Comparison of ENCODE assay signal across 1 cellular context in the genomic region with DNA sequence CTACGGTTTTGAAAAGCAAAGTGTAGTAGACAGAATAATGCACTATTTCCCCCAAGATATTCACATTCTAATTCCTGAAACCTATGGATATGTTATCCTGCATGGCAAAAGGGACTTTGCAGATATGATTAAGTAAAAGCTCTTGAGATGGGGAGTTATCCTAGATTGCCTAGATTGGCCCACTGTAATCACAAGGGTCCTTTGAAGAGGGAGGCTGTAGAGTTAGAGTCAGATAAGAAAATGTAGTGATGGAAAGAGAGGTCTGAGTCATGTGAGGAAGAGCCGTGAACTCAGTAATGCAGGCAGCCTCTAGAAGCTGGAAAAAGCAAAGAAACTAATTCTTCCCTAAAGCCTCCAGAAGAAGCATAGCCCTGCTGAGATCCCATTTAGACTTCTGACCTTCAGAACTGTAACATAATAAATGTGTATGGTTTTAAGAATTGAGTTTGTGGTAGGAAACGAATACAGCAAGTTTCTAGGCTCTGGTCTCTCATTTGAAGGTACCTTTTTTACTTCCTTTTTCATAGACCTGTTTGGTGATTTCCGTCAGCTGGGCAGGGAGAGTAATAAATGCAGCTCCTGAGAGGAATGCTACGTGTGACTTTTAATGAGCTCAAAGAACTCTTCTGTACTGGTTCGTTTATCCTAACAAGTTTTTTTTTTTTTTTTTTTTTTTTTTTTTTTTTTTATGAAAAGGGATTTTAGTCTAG.
A peak's percentile ranks its signal among the peaks of the same experiment; 100 is the strongest.
TF ChIP-seq lines count a peak whose summit lies in the region.

No MANE protein-coding gene starts in this region.

TF ChIP-seq in K562, 482 proteins besides CTCF, POLR2A, EP300 and RAD21 (continued from another document and continues in another):
- TF ChIP-seq, protein P1, sequence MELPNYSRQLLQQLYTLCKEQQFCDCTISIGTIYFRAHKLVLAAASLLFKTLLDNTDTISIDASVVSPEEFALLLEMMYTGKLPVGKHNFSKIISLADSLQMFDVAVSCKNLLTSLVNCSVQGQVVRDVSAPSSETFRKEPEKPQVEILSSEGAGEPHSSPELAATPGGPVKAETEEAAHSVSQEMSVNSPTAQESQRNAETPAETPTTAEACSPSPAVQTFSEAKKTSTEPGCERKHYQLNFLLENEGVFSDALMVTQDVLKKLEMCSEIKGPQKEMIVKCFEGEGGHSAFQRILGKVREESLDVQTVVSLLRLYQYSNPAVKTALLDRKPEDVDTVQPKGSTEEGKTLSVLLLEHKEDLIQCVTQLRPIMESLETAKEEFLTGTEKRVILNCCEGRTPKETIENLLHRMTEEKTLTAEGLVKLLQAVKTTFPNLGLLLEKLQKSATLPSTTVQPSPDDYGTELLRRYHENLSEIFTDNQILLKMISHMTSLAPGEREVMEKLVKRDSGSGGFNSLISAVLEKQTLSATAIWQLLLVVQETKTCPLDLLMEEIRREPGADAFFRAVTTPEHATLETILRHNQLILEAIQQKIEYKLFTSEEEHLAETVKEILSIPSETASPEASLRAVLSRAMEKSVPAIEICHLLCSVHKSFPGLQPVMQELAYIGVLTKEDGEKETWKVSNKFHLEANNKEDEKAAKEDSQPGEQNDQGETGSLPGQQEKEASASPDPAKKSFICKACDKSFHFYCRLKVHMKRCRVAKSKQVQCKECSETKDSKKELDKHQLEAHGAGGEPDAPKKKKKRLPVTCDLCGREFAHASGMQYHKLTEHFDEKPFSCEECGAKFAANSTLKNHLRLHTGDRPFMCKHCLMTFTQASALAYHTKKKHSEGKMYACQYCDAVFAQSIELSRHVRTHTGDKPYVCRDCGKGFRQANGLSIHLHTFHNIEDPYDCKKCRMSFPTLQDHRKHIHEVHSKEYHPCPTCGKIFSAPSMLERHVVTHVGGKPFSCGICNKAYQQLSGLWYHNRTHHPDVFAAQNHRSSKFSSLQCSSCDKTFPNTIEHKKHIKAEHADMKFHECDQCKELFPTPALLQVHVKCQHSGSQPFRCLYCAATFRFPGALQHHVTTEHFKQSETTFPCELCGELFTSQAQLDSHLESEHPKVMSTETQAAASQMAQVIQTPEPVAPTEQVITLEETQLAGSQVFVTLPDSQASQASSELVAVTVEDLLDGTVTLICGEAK (IDR thresholded peaks at IDR 0.05): no peak
- TF ChIP-seq, protein P1 (CRISPR knock-in tag; IDR thresholded peaks at IDR 0.05): no peak
- TF ChIP-seq, protein P2, sequence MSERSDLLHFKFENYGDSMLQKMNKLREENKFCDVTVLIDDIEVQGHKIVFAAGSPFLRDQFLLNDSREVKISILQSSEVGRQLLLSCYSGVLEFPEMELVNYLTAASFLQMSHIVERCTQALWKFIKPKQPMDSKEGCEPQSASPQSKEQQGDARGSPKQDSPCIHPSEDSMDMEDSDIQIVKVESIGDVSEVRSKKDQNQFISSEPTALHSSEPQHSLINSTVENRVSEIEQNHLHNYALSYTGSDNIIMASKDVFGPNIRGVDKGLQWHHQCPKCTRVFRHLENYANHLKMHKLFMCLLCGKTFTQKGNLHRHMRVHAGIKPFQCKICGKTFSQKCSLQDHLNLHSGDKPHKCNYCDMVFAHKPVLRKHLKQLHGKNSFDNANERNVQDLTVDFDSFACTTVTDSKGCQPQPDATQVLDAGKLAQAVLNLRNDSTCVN (CRISPR knock-in tag; IDR thresholded peaks at IDR 0.05): no peak
- no peak for TF ChIP-seq ZBED1 (IDR thresholded peaks at IDR 0.05)
- TF ChIP-seq ZNF76 (CRISPR knock-in tag; IDR thresholded peaks at IDR 0.05; ENCODE audit: borderline replicate concordance): no peak
- no peak for TF ChIP-seq LARP7 (IDR thresholded peaks at IDR 0.05)
- TF ChIP-seq TEAD2 (tag; IDR thresholded peaks at IDR 0.05): no peak
- TF ChIP-seq, protein P3, sequence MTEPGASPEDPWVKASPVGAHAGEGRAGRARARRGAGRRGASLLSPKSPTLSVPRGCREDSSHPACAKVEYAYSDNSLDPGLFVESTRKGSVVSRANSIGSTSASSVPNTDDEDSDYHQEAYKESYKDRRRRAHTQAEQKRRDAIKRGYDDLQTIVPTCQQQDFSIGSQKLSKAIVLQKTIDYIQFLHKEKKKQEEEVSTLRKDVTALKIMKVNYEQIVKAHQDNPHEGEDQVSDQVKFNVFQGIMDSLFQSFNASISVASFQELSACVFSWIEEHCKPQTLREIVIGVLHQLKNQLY (CRISPR knock-in tag; conservative IDR thresholded peaks at IDR 0.05): no peak
- TF ChIP-seq SNRNP70 (optimal IDR thresholded peaks at IDR 0.05; ENCODE audit: low read depth, low read length): no peak
- TF ChIP-seq MTA1 (IDR thresholded peaks at IDR 0.05; ENCODE audit: borderline replicate concordance): peak; percentile 59; the same call in 1 of the 2 replicates
- no peak for TF ChIP-seq ILF3 (IDR thresholded peaks at IDR 0.05; ENCODE audit: borderline replicate concordance)
- no peak for TF ChIP-seq SRSF9 (IDR thresholded peaks at IDR 0.05; ENCODE audit: borderline replicate concordance, low read depth, low read length)
- TF ChIP-seq, protein P4, sequence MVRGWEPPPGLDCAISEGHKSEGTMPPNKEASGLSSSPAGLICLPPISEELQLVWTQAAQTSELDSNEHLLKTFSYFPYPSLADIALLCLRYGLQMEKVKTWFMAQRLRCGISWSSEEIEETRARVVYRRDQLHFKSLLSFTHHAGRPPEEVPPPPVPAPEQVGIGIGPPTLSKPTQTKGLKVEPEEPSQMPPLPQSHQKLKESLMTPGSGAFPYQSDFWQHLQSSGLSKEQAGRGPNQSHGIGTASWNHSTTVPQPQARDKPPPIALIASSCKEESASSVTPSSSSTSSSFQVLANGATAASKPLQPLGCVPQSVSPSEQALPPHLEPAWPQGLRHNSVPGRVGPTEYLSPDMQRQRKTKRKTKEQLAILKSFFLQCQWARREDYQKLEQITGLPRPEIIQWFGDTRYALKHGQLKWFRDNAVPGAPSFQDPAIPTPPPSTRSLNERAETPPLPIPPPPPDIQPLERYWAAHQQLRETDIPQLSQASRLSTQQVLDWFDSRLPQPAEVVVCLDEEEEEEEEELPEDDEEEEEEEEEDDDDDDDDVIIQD (CRISPR knock-in tag; IDR thresholded peaks at IDR 0.05): no peak
- no peak for TF ChIP-seq MCM2 (IDR thresholded peaks at IDR 0.05; ENCODE audit: low read depth)
- TF ChIP-seq RBM25 (IDR thresholded peaks at IDR 0.05; ENCODE audit: low read depth, low read length, severe bottlenecking): no peak
- no peak for TF ChIP-seq ATF7 (IDR thresholded peaks at IDR 0.05)
- TF ChIP-seq BRD9 (IDR thresholded peaks at IDR 0.05; ENCODE audit: low read depth, partially characterized antibody): no peak
- TF ChIP-seq STAT5A (IDR thresholded peaks at IDR 0.05; ENCODE audit: borderline replicate concordance, low read length): peak; percentile 23; the same call in 1 of the 2 replicates
- no peak for TF ChIP-seq HMG20A (CRISPR knock-in tag; conservative IDR thresholded peaks at IDR 0.05)
- no peak for TF ChIP-seq IFI16 (CRISPR knock-in tag; IDR thresholded peaks at IDR 0.05)
- TF ChIP-seq ZFP30 (CRISPR knock-in tag; IDR thresholded peaks at IDR 0.05; ENCODE audit: borderline replicate concordance): no peak
- TF ChIP-seq ZFP1 (CRISPR knock-in tag; IDR thresholded peaks at IDR 0.05): no peak
- TF ChIP-seq, protein P5, sequence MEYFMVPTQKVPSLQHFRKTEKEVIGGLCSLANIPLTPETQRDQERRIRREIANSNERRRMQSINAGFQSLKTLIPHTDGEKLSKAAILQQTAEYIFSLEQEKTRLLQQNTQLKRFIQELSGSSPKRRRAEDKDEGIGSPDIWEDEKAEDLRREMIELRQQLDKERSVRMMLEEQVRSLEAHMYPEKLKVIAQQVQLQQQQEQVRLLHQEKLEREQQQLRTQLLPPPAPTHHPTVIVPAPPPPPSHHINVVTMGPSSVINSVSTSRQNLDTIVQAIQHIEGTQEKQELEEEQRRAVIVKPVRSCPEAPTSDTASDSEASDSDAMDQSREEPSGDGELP (CRISPR knock-in tag; IDR thresholded peaks at IDR 0.05; ENCODE audit: borderline replicate concordance): no peak
- TF ChIP-seq, protein P6, sequence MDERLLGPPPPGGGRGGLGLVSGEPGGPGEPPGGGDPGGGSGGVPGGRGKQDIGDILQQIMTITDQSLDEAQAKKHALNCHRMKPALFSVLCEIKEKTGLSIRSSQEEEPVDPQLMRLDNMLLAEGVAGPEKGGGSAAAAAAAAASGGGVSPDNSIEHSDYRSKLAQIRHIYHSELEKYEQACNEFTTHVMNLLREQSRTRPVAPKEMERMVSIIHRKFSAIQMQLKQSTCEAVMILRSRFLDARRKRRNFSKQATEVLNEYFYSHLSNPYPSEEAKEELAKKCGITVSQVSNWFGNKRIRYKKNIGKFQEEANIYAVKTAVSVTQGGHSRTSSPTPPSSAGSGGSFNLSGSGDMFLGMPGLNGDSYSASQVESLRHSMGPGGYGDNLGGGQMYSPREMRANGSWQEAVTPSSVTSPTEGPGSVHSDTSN (CRISPR knock-in tag; IDR thresholded peaks at IDR 0.05; ENCODE audit: low read depth): no peak
- TF ChIP-seq, protein P6 (tag; conservative IDR thresholded peaks at IDR 0.05; ENCODE audit: low read depth): no peak
- TF ChIP-seq DNMT1 (IDR thresholded peaks at IDR 0.05): no peak
- no peak for TF ChIP-seq ZNF57 (CRISPR knock-in tag; IDR thresholded peaks at IDR 0.05)
- TF ChIP-seq JUND (IDR thresholded peaks at IDR 0.05; ENCODE audit: borderline replicate concordance, low read depth, low read length): peak; percentile 50; the same call in 1 of the 2 replicates
- peak; percentile 74; the same call in 2 of the 3 replicates for TF ChIP-seq JUND (tag; IDR thresholded peaks at IDR 0.05; ENCODE audit: borderline replicate concordance, low read depth, low read length)
- no peak for TF ChIP-seq PHTF2 (CRISPR knock-in tag; IDR thresholded peaks at IDR 0.05)
- no peak for TF ChIP-seq CEBPB (tag; IDR thresholded peaks at IDR 0.05)
- TF ChIP-seq ZNF3 (CRISPR knock-in tag; IDR thresholded peaks at IDR 0.05): no peak
- TF ChIP-seq HDGF (IDR thresholded peaks at IDR 0.05): no peak
- no peak for TF ChIP-seq CBX2 (IDR thresholded peaks at IDR 0.05; ENCODE audit: insufficient read depth, low read length, poor library complexity, severe bottlenecking)
- TF ChIP-seq FOXP1 (CRISPR knock-in tag; IDR thresholded peaks at IDR 0.05): no peak
- no peak for TF ChIP-seq SMC3 (conservative IDR thresholded peaks at IDR 0.05; ENCODE audit: insufficient read depth, low read depth, low read length)
- TF ChIP-seq, protein P7, sequence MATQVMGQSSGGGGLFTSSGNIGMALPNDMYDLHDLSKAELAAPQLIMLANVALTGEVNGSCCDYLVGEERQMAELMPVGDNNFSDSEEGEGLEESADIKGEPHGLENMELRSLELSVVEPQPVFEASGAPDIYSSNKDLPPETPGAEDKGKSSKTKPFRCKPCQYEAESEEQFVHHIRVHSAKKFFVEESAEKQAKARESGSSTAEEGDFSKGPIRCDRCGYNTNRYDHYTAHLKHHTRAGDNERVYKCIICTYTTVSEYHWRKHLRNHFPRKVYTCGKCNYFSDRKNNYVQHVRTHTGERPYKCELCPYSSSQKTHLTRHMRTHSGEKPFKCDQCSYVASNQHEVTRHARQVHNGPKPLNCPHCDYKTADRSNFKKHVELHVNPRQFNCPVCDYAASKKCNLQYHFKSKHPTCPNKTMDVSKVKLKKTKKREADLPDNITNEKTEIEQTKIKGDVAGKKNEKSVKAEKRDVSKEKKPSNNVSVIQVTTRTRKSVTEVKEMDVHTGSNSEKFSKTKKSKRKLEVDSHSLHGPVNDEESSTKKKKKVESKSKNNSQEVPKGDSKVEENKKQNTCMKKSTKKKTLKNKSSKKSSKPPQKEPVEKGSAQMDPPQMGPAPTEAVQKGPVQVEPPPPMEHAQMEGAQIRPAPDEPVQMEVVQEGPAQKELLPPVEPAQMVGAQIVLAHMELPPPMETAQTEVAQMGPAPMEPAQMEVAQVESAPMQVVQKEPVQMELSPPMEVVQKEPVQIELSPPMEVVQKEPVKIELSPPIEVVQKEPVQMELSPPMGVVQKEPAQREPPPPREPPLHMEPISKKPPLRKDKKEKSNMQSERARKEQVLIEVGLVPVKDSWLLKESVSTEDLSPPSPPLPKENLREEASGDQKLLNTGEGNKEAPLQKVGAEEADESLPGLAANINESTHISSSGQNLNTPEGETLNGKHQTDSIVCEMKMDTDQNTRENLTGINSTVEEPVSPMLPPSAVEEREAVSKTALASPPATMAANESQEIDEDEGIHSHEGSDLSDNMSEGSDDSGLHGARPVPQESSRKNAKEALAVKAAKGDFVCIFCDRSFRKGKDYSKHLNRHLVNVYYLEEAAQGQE (CRISPR knock-in tag; IDR thresholded peaks at IDR 0.05; ENCODE audit: low read depth): no peak
- TF ChIP-seq, protein P8, sequence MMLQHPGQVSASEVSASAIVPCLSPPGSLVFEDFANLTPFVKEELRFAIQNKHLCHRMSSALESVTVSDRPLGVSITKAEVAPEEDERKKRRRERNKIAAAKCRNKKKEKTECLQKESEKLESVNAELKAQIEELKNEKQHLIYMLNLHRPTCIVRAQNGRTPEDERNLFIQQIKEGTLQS (IDR thresholded peaks at IDR 0.05): peak; percentile 39; the same call in 1 of the 2 replicates
- TF ChIP-seq, protein P8 (CRISPR knock-in tag; conservative IDR thresholded peaks at IDR 0.05): no peak
